Comparison of ENCODE assay signal across 17 cellular contexts in the genomic region with DNA sequence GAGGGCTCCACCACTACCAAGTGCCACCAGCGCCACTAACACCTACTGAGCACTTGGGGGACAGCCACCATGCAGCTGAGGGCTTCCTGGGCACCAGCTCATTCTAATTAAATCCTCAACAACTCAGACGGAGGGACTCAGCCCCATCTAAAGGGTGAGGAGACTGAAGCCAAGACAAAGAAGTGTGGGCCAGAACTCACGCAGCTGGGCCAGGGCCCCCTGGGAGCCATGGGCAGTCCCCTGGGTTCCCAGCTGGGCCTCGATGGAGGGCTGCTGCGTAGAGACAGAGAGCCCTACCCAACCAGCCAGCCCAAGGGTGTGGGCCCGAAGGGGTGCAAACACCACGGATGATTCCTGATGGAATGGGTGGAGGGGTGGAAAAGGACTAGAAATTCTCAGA. TPM values are rescaled to one million over a fixed set of nuclear protein-coding genes. Genes with fewer than 3 reads are reported as not detected.
DNase-seq lines count a peak whose midpoint lies in the region; ATAC-seq and TF ChIP-seq lines count a peak whose summit lies in the region.
"Had no signal": no experiment of that assay in that cellular context is flagged by ENCODE, and none has a peak within 500 bp of the region (broad histone marks: within the 10 kb centered on the region; RNA-seq: fewer than 3 reads in every experiment).

No MANE protein-coding gene starts in this region.

- peaks cover 26% of the 10 kb centered on the region for H3K79me2 ChIP-seq in GM23338 (replicated peaks; ENCODE audit: insufficient read depth)

- H3K4me1 ChIP-seq in GM23338 (ENCODE audit: insufficient read depth) (no peaks in the 10 kb centered on the region), prostate gland (replicated peaks) (no peaks in the 10 kb centered on the region)

- TF ChIP-seq POLR2A in prostate gland (IDR thresholded peaks at IDR 0.05): no peak

- H4K20me1 ChIP-seq in GM23338 (replicated peaks; ENCODE audit: insufficient read depth): peaks cover 20% of the 10 kb centered on the region

- WGBS in prostate gland: 90% methylated on average over 7 of the region's 7 CpGs

- intact Hi-C loops in prostate gland (cut with DNase I): no loop called here

- no peaks in the 10 kb centered on the region for H3K9me2 ChIP-seq in GM23338 (ENCODE audit: insufficient read depth)

- H3K36me3 ChIP-seq in GM23338 (ENCODE audit: insufficient read depth) (peaks cover 25% of the 10 kb centered on the region), prostate gland (peaks cover 7 to 58% of the 10 kb centered on the region in 2 donors)

- no peak overlapping the region for H3K4me3 ChIP-seq in AG04450 (ENCODE audit: low read depth, low read length)
- H3K4me3 ChIP-seq in GM23338: no peak overlapping the region
- no peak overlapping the region for H3K4me3 ChIP-seq in prostate gland

- H3K27ac Mint-ChIP-seq in GM23338 (peak overlapping the region; percentile 65; the same call in 1 of the 2 replicates), neural crest cell (ENCODE audit: unreplicated experiment) (peak overlapping the region; percentile 19)
- H3K27ac Mint-ChIP-seq: CD8-positive, alpha-beta T cell had no signal

- H3K27me3 ChIP-seq in AG04450 (ENCODE audit: control insufficient read depth, insufficient read depth, low read length) (no peaks in the 10 kb centered on the region), GM23338 (ENCODE audit: insufficient read depth) (no peaks in the 10 kb centered on the region), prostate gland (replicated peaks; ENCODE audit: insufficient read depth) (no peaks in the 10 kb centered on the region)

- no peak overlapping the region for H2AFZ ChIP-seq in GM23338

- ATAC-seq in GM23338 (no peak), HG02571 (IDR thresholded peaks at IDR 0.05; ENCODE audit: unreplicated experiment) (no peak)
- ATAC-seq: CD8-positive, alpha-beta T cell had no signal

- no peak for TF ChIP-seq CTCF in AG04450 (IDR thresholded peaks at IDR 0.05; ENCODE audit: low read depth, low read length)
- TF ChIP-seq CTCF in GM23338 (conservative IDR thresholded peaks at IDR 0.05; ENCODE audit: low read depth in 2 of 2): no peak
- no peak for TF ChIP-seq CTCF in RWPE1 (conservative IDR thresholded peaks at IDR 0.05; ENCODE audit: low read depth)
- no peak for TF ChIP-seq CTCF in neural crest cell (conservative IDR thresholded peaks at IDR 0.05)
- no peak for TF ChIP-seq CTCF in prostate gland (IDR thresholded peaks at IDR 0.05)

- H3K9me3 ChIP-seq in AG04450 (ENCODE audit: control insufficient read depth, insufficient read depth, low read length) (no peaks in the 10 kb centered on the region; the same call in 1 of the 2 replicates), prostate gland (no peaks in the 10 kb centered on the region)

- H3K9me3 Mint-ChIP-seq in GM23338 (peaks cover 3% of the 10 kb centered on the region; the same call in 1 of the 3 replicates), neural crest cell (no peaks in the 10 kb centered on the region)
- H3K9me3 Mint-ChIP-seq: CD8-positive, alpha-beta T cell had no signal

- no peak overlapping the region for H3K4me2 ChIP-seq in GM23338

- H3K36me3 Mint-ChIP-seq in GM23338 (ENCODE audit: low read depth): peaks cover 85% of the 10 kb centered on the region
- H3K36me3 Mint-ChIP-seq in neural crest cell (ENCODE audit: low read depth): peaks cover 8% of the 10 kb centered on the region

- H3K4me1 Mint-ChIP-seq in GM23338: peaks cover 21% of the 10 kb centered on the region
- peaks cover 7% of the 10 kb centered on the region for H3K4me1 Mint-ChIP-seq in neural crest cell

- H3K27ac ChIP-seq in AG04450 (ENCODE audit: low read depth, low read length): peak overlapping the region; percentile 11
- no peak overlapping the region for H3K27ac ChIP-seq in GM23338 (ENCODE audit: low read depth)
- peak overlapping the region; percentile 45 for H3K27ac ChIP-seq in RWPE1
- no peak overlapping the region for H3K27ac ChIP-seq in prostate gland

- DNase-seq in AG04450 (ENCODE audit: low read depth, low spot score): no peak
- DNase-seq in GM23338 (ENCODE audit: low spot score): no peak
- DNase-seq in RWPE1 (ENCODE audit: low spot score): no peak
- DNase-seq in neural crest cell (ENCODE audit: low read depth, low spot score): no peak
- no peak for DNase-seq in NCI-H1417 treated with DMSO at 0.1 percent for 48 hours (lab: John Stamatoyannopoulos, UW)
- no peak for DNase-seq in cerebellum (ENCODE audit: low spot score)
- no peak for DNase-seq in prostate gland (ENCODE audit: low spot score)
- DNase-seq: ACHN; CD8-positive, alpha-beta T cell; COR-L47; DMS153; DMS79 treated with DMSO at 0.1 percent for 48 hours; EL; HCEC 1CT had no signal

- CTCF ChIA-PET in AG04450 (lab: Charles Lee) (interaction anchor here (0.6 to 3.2 kb wide), 11 partner anchors 8 to 1072 kb away, joined by 3 to 16 read pairs (median 5); no protein-coding TSS in a partner anchor), RWPE1 (lab: Yijun Ruan, JAX) (interaction anchor here (0.6 to 2.0 kb wide), 4 partner anchors 14 to 113 kb away, joined by 3 to 7 read pairs (median 6); a partner anchor contains a TSS)

- POLR2A ChIA-PET in AG04450 (lab: Yijun Ruan, JAX): no interaction called here
- POLR2A ChIA-PET in RWPE1 (lab: Yijun Ruan, JAX; ENCODE audit: low non-redundant PET): interaction anchor here (0.6 kb wide), 1 partner anchor 101 kb away, joined by 5 read pairs; no protein-coding TSS in a partner anchor

- H3K4me3 Mint-ChIP-seq in GM23338: no peak overlapping the region
- H3K4me3 Mint-ChIP-seq in neural crest cell: no peak overlapping the region
- H3K4me3 Mint-ChIP-seq: B cell; CD14-positive monocyte; CD8-positive, alpha-beta T cell had no signal

- peaks cover 10% of the 10 kb centered on the region for H3K27me3 Mint-ChIP-seq in GM23338 (ENCODE audit: insufficient read depth, low read depth, poor library complexity)
- no peaks in the 10 kb centered on the region for H3K27me3 Mint-ChIP-seq in neural crest cell (ENCODE audit: low read depth)
- H3K27me3 Mint-ChIP-seq: B cell had no signal

- peaks cover 3% of the 10 kb centered on the region; the same call in 1 of the 2 replicates for H3F3A ChIP-seq in GM23338 (replicated peaks; ENCODE audit: low read depth)

TF ChIP-seq in GM23338, 12 proteins besides CTCF, POLR2A, EP300 and RAD21:
- TF ChIP-seq ZNF114 (CRISPR knock-in tag; IDR thresholded peaks at IDR 0.05) (no peak), ZNF331 (CRISPR knock-in tag; IDR thresholded peaks at IDR 0.05; ENCODE audit: low read depth) (no peak)
- TF ChIP-seq, protein P1, sequence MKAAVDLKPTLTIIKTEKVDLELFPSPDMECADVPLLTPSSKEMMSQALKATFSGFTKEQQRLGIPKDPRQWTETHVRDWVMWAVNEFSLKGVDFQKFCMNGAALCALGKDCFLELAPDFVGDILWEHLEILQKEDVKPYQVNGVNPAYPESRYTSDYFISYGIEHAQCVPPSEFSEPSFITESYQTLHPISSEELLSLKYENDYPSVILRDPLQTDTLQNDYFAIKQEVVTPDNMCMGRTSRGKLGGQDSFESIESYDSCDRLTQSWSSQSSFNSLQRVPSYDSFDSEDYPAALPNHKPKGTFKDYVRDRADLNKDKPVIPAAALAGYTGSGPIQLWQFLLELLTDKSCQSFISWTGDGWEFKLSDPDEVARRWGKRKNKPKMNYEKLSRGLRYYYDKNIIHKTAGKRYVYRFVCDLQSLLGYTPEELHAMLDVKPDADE (IDR thresholded peaks at IDR 0.05): no peak

RNA-seq across cellular contexts. Expression of a gene that starts 12.8 kb away (rescaled TPM):
- polyA plus RNA-seq in AG04450 (2011; rRNA removed) (6.7 and 10.3 TPM in 2 replicates), GM23338 (2016; fragmentation: Nextera tagmentation; extraction: Ambion mirVana) (53.8 and 53.9 TPM in 2 replicates)
- polyA minus RNA-seq in AG04450 (2011; rRNA and poly(A)+ RNA removed): 15.2 and 18.8 TPM in 2 replicates
- total RNA-seq in GM23338 (2014; rRNA removed; shearing (Covaris generic)): 66.6 and 68.0 TPM in 2 replicates
- total RNA-seq in neural crest cell (55.5 and 57.2 TPM in 2 replicates), cerebellum (9.8 TPM), prostate gland (10 to 100 TPM; 38.9 to 41.8 TPM)

RNA-seq across cellular contexts. Expression of a gene that starts 16.2 kb away (rescaled TPM):
- polyA plus RNA-seq in AG04450 (2011; rRNA removed) (12.1 and 12.6 TPM in 2 replicates), GM23338 (2016; fragmentation: Nextera tagmentation; extraction: Ambion mirVana) (8.9 and 11.5 TPM in 2 replicates)
- 6.4 and 10.8 TPM in 2 replicates for polyA minus RNA-seq in AG04450 (2011; rRNA and poly(A)+ RNA removed)
- 25.5 and 31.9 TPM in 2 replicates for total RNA-seq in GM23338 (2014; rRNA removed; shearing (Covaris generic))
- total RNA-seq in neural crest cell (31.9 and 38.6 TPM in 2 replicates), cerebellum (18.8 TPM), prostate gland (10 to 100 TPM; 15.2 to 32.0 TPM)

RNA-seq across cellular contexts. Expression of a gene that starts 16.6 kb away (rescaled TPM):
- polyA plus RNA-seq in AG04450 (2011; rRNA removed) (48.1 and 59.3 TPM in 2 replicates), GM23338 (2016; fragmentation: Nextera tagmentation; extraction: Ambion mirVana) (58.0 and 62.1 TPM in 2 replicates)
- polyA minus RNA-seq in AG04450 (2011; rRNA and poly(A)+ RNA removed): 41.8 and 59.4 TPM in 2 replicates
- total RNA-seq in GM23338 (2014; rRNA removed; shearing (Covaris generic)): 131 and 140 TPM in 2 replicates
- total RNA-seq in neural crest cell (128 and 138 TPM in 2 replicates), cerebellum (73.6 TPM), prostate gland (100 to 1,000 TPM in 1 of 2 donors, 10 to 100 TPM in 1; 80.7 to 221 TPM)

RNA-seq across cellular contexts. Expression of a gene that starts 58.7 kb away (rescaled TPM):
- polyA plus RNA-seq in AG04450 (2011; rRNA removed) (314 and 342 TPM in 2 replicates), GM23338 (2016; fragmentation: Nextera tagmentation; extraction: Ambion mirVana) (103 and 109 TPM in 2 replicates)
- polyA minus RNA-seq in AG04450 (2011; rRNA and poly(A)+ RNA removed): 284 and 361 TPM in 2 replicates
- 249 and 272 TPM in 2 replicates for total RNA-seq in GM23338 (2014; rRNA removed; shearing (Covaris generic))
- total RNA-seq in neural crest cell (131 TPM in 2 replicates), cerebellum (6.9 TPM), prostate gland (100 to 1,000 TPM; 122 to 214 TPM)

Comparison
In these comparisons a context has a peak if more than half of its experiments do, and no peak if none do; other contexts are left out.
1. H3K27ac ChIP-seq: peak in AG04450 (single experiment) and RWPE1 (single experiment); none in GM23338 (single experiment) and prostate gland (0 of 2).